Comparison of ENCODE assay signal across 2 cellular contexts in the genomic region with DNA sequence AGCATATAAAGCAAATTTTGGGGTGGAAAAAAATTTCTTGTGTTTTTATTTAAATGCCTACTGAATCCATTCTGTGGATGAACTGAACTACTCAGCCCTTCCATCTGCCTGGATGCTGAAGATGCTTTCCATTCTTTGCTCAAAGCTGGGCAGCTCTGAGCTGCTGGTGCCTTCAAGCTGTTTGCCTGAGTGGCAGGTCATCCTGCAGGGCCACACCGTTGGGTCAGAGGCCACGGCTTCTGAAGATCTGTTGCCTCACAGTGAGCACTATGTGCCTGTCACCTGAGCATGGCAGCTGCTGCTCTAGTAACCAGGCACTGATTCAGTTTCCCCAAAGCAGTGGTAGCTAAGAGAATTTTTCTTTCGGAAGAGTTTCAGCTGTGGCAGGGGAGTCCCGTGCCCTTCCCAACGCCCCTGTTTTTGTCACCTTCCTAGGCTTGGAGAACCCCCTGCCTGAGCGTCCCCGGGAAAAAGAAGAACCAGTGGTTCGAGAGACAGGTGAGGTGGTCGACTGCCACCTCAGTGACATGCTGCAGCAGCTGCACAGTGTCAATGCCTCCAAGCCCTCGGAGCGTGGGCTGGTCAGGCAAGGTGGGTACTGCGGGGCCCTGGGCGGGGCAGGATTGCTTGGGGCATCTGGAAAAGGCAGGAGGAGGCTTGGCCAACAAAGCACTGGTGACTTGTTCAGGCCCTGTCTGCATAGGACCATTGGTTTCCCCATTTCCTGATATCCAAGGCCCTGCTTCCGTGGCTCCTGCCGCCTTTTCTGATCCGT.
A peak's percentile ranks its signal among the peaks of the same experiment; 100 is the strongest.
TF ChIP-seq lines count a peak whose summit lies in the region.

No MANE protein-coding gene starts in this region.

TF ChIP-seq in GM23338, 12 proteins besides CTCF, POLR2A, EP300 and RAD21 (continues in another document):
- TF ChIP-seq EZH2 (IDR thresholded peaks at IDR 0.05; ENCODE audit: low read depth, unreplicated experiment): no peak
- peak; percentile 58 for TF ChIP-seq EZH2phosphoT487 (IDR thresholded peaks at IDR 0.05; ENCODE audit: unreplicated experiment)
- TF ChIP-seq ZNF331 (CRISPR knock-in tag; IDR thresholded peaks at IDR 0.05; ENCODE audit: low read depth): no peak
- no peak for TF ChIP-seq POLR2AphosphoS5 (IDR thresholded peaks at IDR 0.05; ENCODE audit: low read depth)
- TF ChIP-seq, protein P1, sequence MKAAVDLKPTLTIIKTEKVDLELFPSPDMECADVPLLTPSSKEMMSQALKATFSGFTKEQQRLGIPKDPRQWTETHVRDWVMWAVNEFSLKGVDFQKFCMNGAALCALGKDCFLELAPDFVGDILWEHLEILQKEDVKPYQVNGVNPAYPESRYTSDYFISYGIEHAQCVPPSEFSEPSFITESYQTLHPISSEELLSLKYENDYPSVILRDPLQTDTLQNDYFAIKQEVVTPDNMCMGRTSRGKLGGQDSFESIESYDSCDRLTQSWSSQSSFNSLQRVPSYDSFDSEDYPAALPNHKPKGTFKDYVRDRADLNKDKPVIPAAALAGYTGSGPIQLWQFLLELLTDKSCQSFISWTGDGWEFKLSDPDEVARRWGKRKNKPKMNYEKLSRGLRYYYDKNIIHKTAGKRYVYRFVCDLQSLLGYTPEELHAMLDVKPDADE (IDR thresholded peaks at IDR 0.05): no peak
- TF ChIP-seq, protein P2, sequence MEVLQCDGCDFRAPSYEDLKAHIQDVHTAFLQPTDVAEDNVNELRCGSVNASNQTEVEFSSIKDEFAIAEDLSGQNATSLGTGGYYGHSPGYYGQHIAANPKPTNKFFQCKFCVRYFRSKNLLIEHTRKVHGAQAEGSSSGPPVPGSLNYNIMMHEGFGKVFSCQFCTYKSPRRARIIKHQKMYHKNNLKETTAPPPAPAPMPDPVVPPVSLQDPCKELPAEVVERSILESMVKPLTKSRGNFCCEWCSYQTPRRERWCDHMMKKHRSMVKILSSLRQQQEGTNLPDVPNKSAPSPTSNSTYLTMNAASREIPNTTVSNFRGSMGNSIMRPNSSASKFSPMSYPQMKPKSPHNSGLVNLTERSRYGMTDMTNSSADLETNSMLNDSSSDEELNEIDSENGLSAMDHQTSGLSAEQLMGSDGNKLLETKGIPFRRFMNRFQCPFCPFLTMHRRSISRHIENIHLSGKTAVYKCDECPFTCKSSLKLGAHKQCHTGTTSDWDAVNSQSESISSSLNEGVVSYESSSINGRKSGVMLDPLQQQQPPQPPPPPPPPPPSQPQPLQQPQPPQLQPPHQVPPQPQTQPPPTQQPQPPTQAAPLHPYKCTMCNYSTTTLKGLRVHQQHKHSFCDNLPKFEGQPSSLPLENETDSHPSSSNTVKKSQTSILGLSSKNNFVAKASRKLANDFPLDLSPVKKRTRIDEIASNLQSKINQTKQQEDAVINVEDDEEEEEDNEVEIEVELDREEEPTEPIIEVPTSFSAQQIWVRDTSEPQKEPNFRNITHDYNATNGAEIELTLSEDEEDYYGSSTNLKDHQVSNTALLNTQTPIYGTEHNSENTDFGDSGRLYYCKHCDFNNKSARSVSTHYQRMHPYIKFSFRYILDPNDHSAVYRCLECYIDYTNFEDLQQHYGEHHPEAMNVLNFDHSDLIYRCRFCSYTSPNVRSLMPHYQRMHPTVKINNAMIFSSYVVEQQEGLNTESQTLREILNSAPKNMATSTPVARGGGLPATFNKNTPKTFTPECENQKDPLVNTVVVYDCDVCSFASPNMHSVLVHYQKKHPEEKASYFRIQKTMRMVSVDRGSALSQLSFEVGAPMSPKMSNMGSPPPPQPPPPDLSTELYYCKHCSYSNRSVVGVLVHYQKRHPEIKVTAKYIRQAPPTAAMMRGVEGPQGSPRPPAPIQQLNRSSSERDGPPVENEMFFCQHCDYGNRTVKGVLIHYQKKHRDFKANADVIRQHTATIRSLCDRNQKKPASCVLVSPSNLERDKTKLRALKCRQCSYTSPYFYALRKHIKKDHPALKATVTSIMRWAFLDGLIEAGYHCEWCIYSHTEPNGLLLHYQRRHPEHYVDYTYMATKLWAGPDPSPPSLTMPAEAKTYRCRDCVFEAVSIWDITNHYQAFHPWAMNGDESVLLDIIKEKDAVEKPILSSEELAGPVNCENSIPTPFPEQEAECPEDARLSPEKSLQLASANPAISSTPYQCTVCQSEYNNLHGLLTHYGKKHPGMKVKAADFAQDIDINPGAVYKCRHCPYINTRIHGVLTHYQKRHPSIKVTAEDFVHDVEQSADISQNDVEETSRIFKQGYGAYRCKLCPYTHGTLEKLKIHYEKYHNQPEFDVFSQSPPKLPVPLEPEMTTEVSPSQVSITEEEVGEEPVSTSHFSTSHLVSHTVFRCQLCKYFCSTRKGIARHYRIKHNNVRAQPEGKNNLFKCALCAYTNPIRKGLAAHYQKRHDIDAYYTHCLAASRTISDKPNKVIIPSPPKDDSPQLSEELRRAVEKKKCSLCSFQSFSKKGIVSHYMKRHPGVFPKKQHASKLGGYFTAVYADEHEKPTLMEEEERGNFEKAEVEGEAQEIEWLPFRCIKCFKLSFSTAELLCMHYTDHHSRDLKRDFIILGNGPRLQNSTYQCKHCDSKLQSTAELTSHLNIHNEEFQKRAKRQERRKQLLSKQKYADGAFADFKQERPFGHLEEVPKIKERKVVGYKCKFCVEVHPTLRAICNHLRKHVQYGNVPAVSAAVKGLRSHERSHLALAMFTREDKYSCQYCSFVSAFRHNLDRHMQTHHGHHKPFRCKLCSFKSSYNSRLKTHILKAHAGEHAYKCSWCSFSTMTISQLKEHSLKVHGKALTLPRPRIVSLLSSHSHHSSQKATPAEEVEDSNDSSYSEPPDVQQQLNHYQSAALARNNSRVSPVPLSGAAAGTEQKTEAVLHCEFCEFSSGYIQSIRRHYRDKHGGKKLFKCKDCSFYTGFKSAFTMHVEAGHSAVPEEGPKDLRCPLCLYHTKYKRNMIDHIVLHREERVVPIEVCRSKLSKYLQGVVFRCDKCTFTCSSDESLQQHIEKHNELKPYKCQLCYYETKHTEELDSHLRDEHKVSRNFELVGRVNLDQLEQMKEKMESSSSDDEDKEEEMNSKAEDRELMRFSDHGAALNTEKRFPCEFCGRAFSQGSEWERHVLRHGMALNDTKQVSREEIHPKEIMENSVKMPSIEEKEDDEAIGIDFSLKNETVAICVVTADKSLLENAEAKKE (CRISPR knock-in tag; IDR thresholded peaks at IDR 0.05): no peak
- TF ChIP-seq CREB1 (CRISPR knock-in tag; IDR thresholded peaks at IDR 0.05; ENCODE audit: low read depth): no peak

TF ChIP-seq in K562, 482 proteins besides CTCF, POLR2A, EP300 and RAD21:
- no peak for TF ChIP-seq U2AF2 (optimal IDR thresholded peaks at IDR 0.05; ENCODE audit: low read depth, low read length)
- no peak for TF ChIP-seq CBFA2T2 (conservative IDR thresholded peaks at IDR 0.05)
- TF ChIP-seq POLR2G (IDR thresholded peaks at IDR 0.05; ENCODE audit: low read depth, low read length): peak; percentile 56; the same call in 1 of the 2 replicates
- no peak for TF ChIP-seq SUPT5H (IDR thresholded peaks at IDR 0.05)
- TF ChIP-seq IRF2 (CRISPR knock-in tag; IDR thresholded peaks at IDR 0.05): no peak
- TF ChIP-seq RBFOX2 (IDR thresholded peaks at IDR 0.05; ENCODE audit: low read depth, low read length): peak; percentile 55; the same call in 1 of the 2 replicates
- TF ChIP-seq, protein P3, sequence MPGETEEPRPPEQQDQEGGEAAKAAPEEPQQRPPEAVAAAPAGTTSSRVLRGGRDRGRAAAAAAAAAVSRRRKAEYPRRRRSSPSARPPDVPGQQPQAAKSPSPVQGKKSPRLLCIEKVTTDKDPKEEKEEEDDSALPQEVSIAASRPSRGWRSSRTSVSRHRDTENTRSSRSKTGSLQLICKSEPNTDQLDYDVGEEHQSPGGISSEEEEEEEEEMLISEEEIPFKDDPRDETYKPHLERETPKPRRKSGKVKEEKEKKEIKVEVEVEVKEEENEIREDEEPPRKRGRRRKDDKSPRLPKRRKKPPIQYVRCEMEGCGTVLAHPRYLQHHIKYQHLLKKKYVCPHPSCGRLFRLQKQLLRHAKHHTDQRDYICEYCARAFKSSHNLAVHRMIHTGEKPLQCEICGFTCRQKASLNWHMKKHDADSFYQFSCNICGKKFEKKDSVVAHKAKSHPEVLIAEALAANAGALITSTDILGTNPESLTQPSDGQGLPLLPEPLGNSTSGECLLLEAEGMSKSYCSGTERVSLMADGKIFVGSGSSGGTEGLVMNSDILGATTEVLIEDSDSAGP (CRISPR knock-in tag; IDR thresholded peaks at IDR 0.05): no peak
